21 cellular contexts compared by ENCODE assay signal in genomic region chr7:70782729-70783290, GRCh38.
DNase-seq lines count a peak whose midpoint lies in the region.
"Had no signal": no experiment of that assay in that cellular context is flagged by ENCODE, and none has a peak within 500 bp of the region (broad histone marks: within the 10 kb centered on the region; RNA-seq: fewer than 3 reads in every experiment).

No MANE protein-coding gene starts in this region.

- intact Hi-C loops in activated CD4-positive, alpha-beta T cell treated with anti-CD3 and anti-CD28 coated beads, Interleukin-2, amount 10 ng/mL, durations not matched to agents 24 days and 14 days (cut with micrococcal nuclease): no loop called here

- peak; percentile 9 for DNase-seq in NCI-H1436 (lab: John Stamatoyannopoulos, UW)
- DNase-seq in NCI-H1436 treated with DMSO at 0.1 percent for 48 hours (lab: John Stamatoyannopoulos, UW): no peak
- peak; percentile 87 for DNase-seq in cerebellar cortex (ENCODE audit: low spot score)
- peak; percentile 38 for DNase-seq in midbrain (lab: John Stamatoyannopoulos, UW)
- no peak for DNase-seq in activated gamma-delta T cell (lab: John Stamatoyannopoulos, UW)
- no peak for DNase-seq in activated CD4-positive, alpha-beta T cell treated with anti-CD3 and anti-CD28 coated beads, Interleukin-2, amount 10 ng/mL, durations not matched to agents 24 days and 14 days
- no peak for DNase-seq in T-helper 9 cell
- no peak for DNase-seq in NCI-H146 treated with DMSO at 0.1 percent for 48 hours (lab: John Stamatoyannopoulos, UW; ENCODE audit: unreplicated experiment)
- DNase-seq: ACHN; Caco-2; CD4-positive, alpha-beta memory T cell; DMS 273 treated with DMSO at 0.1 percent for 48 hours; DMS79 treated with DMSO at 0.1 percent for 48 hours; IMR-90; NCI-H1105; NCI-H1694 treated with DMSO at 0.1 percent for 48 hours; NCI-H2081 treated with DMSO at 0.1 percent for 48 hours; NCI-H2171 treated with DMSO at 0.1 percent for 48 hours; NCI-H526; PC-3; Right ventricle myocardium superior had no signal

- H3K4me3 Mint-ChIP-seq in activated CD4-positive, alpha-beta T cell treated with anti-CD3 and anti-CD28 coated beads, Interleukin-2, amount 10 ng/mL, durations not matched to agents 24 days and 14 days: no peak overlapping the region
- H3K4me3 Mint-ChIP-seq: CD4-positive, alpha-beta memory T cell had no signal

- peaks cover 8% of the 10 kb centered on the region for H3K4me1 Mint-ChIP-seq in activated CD4-positive, alpha-beta T cell treated with anti-CD3 and anti-CD28 coated beads, Interleukin-2, amount 10 ng/mL, durations not matched to agents 24 days and 14 days

- no peak overlapping the region for H3K27ac Mint-ChIP-seq in activated CD4-positive, alpha-beta T cell treated with anti-CD3 and anti-CD28 coated beads, Interleukin-2, amount 10 ng/mL, durations not matched to agents 24 days and 14 days

- H3K36me3 Mint-ChIP-seq in activated CD4-positive, alpha-beta T cell treated with anti-CD3 and anti-CD28 coated beads, Interleukin-2, amount 10 ng/mL, durations not matched to agents 24 days and 14 days (ENCODE audit: low read depth): no peaks in the 10 kb centered on the region

- H3K27me3 Mint-ChIP-seq in activated CD4-positive, alpha-beta T cell treated with anti-CD3 and anti-CD28 coated beads, Interleukin-2, amount 10 ng/mL, durations not matched to agents 24 days and 14 days: no peaks in the 10 kb centered on the region
- H3K27me3 Mint-ChIP-seq: CD4-positive, alpha-beta memory T cell had no signal

- H3K9me3 Mint-ChIP-seq in activated CD4-positive, alpha-beta T cell treated with anti-CD3 and anti-CD28 coated beads, Interleukin-2, amount 10 ng/mL, durations not matched to agents 24 days and 14 days: no peaks in the 10 kb centered on the region

Comparison
In these comparisons a context has a peak if more than half of its experiments do, and no peak if none do; other contexts are left out.
1. DNase-seq: peak in NCI-H1436 (single experiment), cerebellar cortex (single experiment) and midbrain (single experiment); none in NCI-H1436 treated with DMSO at 0.1 percent for 48 hours (single experiment), activated gamma-delta T cell (single experiment), activated CD4-positive, alpha-beta T cell treated with anti-CD3 and anti-CD28 coated beads, Interleukin-2, amount 10 ng/mL, durations not matched to agents 24 days and 14 days (single experiment), T-helper 9 cell (single experiment) and NCI-H146 treated with DMSO at 0.1 percent for 48 hours (single experiment).